31 cellular contexts compared by ENCODE assay signal in the genomic region with DNA sequence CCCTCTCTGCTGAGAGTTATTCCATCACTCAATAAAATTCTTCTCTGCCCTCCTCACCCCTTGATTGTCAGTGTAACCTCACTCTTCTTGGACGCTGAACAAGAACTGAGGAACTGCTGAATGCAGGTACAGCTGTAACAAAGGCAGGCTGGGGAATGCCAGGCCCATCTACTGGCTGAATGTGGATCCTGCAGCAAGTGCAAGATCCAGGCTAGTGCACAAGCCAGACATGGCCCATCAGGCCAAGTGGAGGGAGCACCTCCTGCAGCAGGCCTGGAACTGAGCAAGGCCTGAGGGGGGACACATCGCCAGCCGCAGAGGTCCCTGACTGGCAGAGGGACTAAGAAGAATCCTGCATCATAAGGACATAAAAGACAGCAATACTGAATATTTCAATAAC.
A peak's percentile ranks its signal among the peaks of the same experiment; 100 is the strongest.
DNase-seq lines count a peak whose midpoint lies in the region; ATAC-seq and TF ChIP-seq lines count a peak whose summit lies in the region.
"Had no signal": no experiment of that assay in that cellular context is flagged by ENCODE, and none has a peak within 500 bp of the region (broad histone marks: within the 10 kb centered on the region; RNA-seq: fewer than 3 reads in every experiment).

No MANE protein-coding gene starts in this region.

- H3K9me2 ChIP-seq in GM23338 (ENCODE audit: insufficient read depth) = no peaks in the 10 kb centered on the region

- H4K8ac ChIP-seq in trophoblast cell (ENCODE audit: low read depth, low read length) = no peak overlapping the region

- H3K14ac ChIP-seq in trophoblast cell (ENCODE audit: low read length) = no peak overlapping the region

- CTCF ChIA-PET in mammary epithelial cell (lab: Charles Lee; ENCODE audit: low non-redundant PET) = no interaction called here

- no CpG with 5 or more reads among the region's 3 CpGs for WGBS in trophoblast cell (ENCODE audit: extremely low coverage, insufficient coverage, insufficient read length)
- 67% methylated on average over 3 of the region's 3 CpGs for WGBS in mammary epithelial cell (ENCODE audit: low coverage, missing lambda C conversion rate)

- no peaks in the 10 kb centered on the region for H3K4me1 Mint-ChIP-seq in GM23338
- H3K4me1 Mint-ChIP-seq in activated T-helper 1 cell treated with anti-CD3 and anti-CD28 coated beads, Interleukin-12 subunit alpha, Interleukin-12 subunit beta, Interleukin-2, Interleukin-4 antibody, amounts not matched to agents 30 ng/mL and 10 ng/mL and 1 ng/mL, durations not matched to agents 14 hours and 24 hours and 36 hours (ENCODE audit: low read depth) = no peaks in the 10 kb centered on the region
- H3K4me1 Mint-ChIP-seq: activated CD4-positive, alpha-beta T cell treated with anti-CD3 and anti-CD28 coated beads, Interleukin-2, amount 10 ng/mL, durations not matched to agents 7 days and 5 days; activated naive CD8-positive, alpha-beta T cell treated with anti-CD3 and anti-CD28 coated beads for 36 hours; stimulated activated naive CD8-positive, alpha-beta T cell treated with anti-CD3 and anti-CD28 coated beads, Interleukin-15, amount 100 ng/mL, for 72 hours had no signal

- H2BK120ac ChIP-seq in trophoblast cell (ENCODE audit: insufficient read depth, low read length, poor library complexity) = no peak overlapping the region

- peak; percentile 11 for DNase-seq in GM23338 (ENCODE audit: low spot score)
- peak; percentile 4 for DNase-seq in SK-MEL-5 (ENCODE audit: low read depth, low spot score)
- DNase-seq in iPS DF 19.7 (ENCODE audit: low read depth, low spot score) = peak; percentile 9
- no peak for DNase-seq in trophoblast cell
- no peak for DNase-seq in mammary epithelial cell
- no peak for DNase-seq in activated T-helper 1 cell treated with anti-CD3 and anti-CD28 coated beads, Interleukin-12 subunit alpha, Interleukin-12 subunit beta, Interleukin-2, Interleukin-4 antibody, amounts not matched to agents 30 ng/mL and 10 ng/mL and 1 ng/mL, durations not matched to agents 14 hours and 24 hours and 36 hours (ENCODE audit: low spot score)
- DNase-seq in KG1 (lab: John Stamatoyannopoulos, UW) = no peak
- DNase-seq: activated CD4-positive, alpha-beta T cell treated with anti-CD3 and anti-CD28 coated beads, Interleukin-2, amount 10 ng/mL, durations not matched to agents 7 days and 5 days; activated effector memory CD4-positive, alpha-beta T cell treated with anti-CD3 and anti-CD28 coated beads, Interleukin-2, amount 50 U/mL, for 16 hours; activated naive CD8-positive, alpha-beta T cell treated with anti-CD3 and anti-CD28 coated beads for 36 hours; activated T-cell treated with anti-CD3 and anti-CD28 coated beads, Interleukin-2, amount 50 U/mL, for 1 hour; anterior cingulate cortex; GM23248; Kasumi-1; left ventricle myocardium inferior; NCI-H1436; NCI-H2107; Peyer's patch; right cardiac atrium; SIG-M5; stimulated activated CD4-positive, alpha-beta T cell treated with anti-CD3 and anti-CD28 coated beads, Interleukin-1b, Interleukin-23, amount 100 ng/mL, for 48 hours; stimulated activated CD8-positive, alpha-beta memory T cell treated with anti-CD3 and anti-CD28 coated beads, Interleukin-4, amount 100 ng/mL, for 48 hours; stimulated activated naive CD8-positive, alpha-beta T cell treated with anti-CD3 and anti-CD28 coated beads, Interleukin-15, amount 100 ng/mL, for 72 hours; SW 1271; uterus had no signal

- no peak overlapping the region for H2AFZ ChIP-seq in GM23338
- H2AFZ ChIP-seq in trophoblast cell (ENCODE audit: insufficient read depth, low read length, poor library complexity) = no peak overlapping the region
- H2AFZ ChIP-seq in mammary epithelial cell (ENCODE audit: low read depth, low read length) = no peak overlapping the region
- H2AFZ ChIP-seq: GM23248, hepatocyte had no signal

- no peak overlapping the region for H2BK5ac ChIP-seq in trophoblast cell (ENCODE audit: low read depth, low read length, poor library complexity)

- no peak overlapping the region for H3K27ac ChIP-seq in GM23338 (ENCODE audit: low read depth)
- no peak overlapping the region for H3K27ac ChIP-seq in trophoblast cell (ENCODE audit: low read depth, low read length)
- H3K27ac ChIP-seq in mammary epithelial cell (ENCODE audit: insufficient read depth, low read depth, low read length) = no peak overlapping the region
- H3K27ac ChIP-seq: BLaER1, breast epithelium, gastroesophageal sphincter, GM23248, hepatocyte, left ventricle myocardium inferior, neutrophil, Peyer's patch, thoracic aorta, uterus had no signal

- intact Hi-C loops in mammary epithelial cell (cut with micrococcal nuclease) = no loop called here
- intact Hi-C loops in activated T-helper 1 cell treated with anti-CD3 and anti-CD28 coated beads, Interleukin-12 subunit alpha, Interleukin-12 subunit beta, Interleukin-2, Interleukin-4 antibody, amounts not matched to agents 30 ng/mL and 10 ng/mL and 1 ng/mL, durations not matched to agents 14 hours and 24 hours and 36 hours (cut with micrococcal nuclease) = no loop called here

- H3K4me3 Mint-ChIP-seq in GM23338 = no peak overlapping the region
- H3K4me3 Mint-ChIP-seq in activated T-helper 1 cell treated with anti-CD3 and anti-CD28 coated beads, Interleukin-12 subunit alpha, Interleukin-12 subunit beta, Interleukin-2, Interleukin-4 antibody, amounts not matched to agents 30 ng/mL and 10 ng/mL and 1 ng/mL, durations not matched to agents 14 hours and 24 hours and 36 hours = no peak overlapping the region
- H3K4me3 Mint-ChIP-seq: activated CD4-positive, alpha-beta T cell treated with anti-CD3 and anti-CD28 coated beads, Interleukin-2, amount 10 ng/mL, durations not matched to agents 7 days and 5 days; activated naive CD8-positive, alpha-beta T cell treated with anti-CD3 and anti-CD28 coated beads for 36 hours; stimulated activated naive CD8-positive, alpha-beta T cell treated with anti-CD3 and anti-CD28 coated beads, Interleukin-15, amount 100 ng/mL, for 72 hours had no signal

- H4K20me1 ChIP-seq in GM23338 (replicated peaks; ENCODE audit: insufficient read depth) (no peaks in the 10 kb centered on the region), mammary epithelial cell (ENCODE audit: insufficient read depth, low read length) (no peaks in the 10 kb centered on the region)
- H4K20me1 ChIP-seq: BLaER1 had no signal

- peak; percentile 65 for ATAC-seq in GM23338
- ATAC-seq: gastroesophageal sphincter; right cardiac atrium; stimulated activated naive CD8-positive, alpha-beta T cell treated with anti-CD3 and anti-CD28 coated beads, Interleukin-15, amount 100 ng/mL, for 72 hours had no signal

- H3K4me3 ChIP-seq in GM23338 = no peak overlapping the region
- H3K4me3 ChIP-seq in trophoblast cell (ENCODE audit: low read depth, low read length) = peak overlapping the region; percentile 37
- no peak overlapping the region for H3K4me3 ChIP-seq in mammary epithelial cell (replicated peaks in 1 of 3; ENCODE audit: insufficient read depth in 1 of 3, low read depth in 2 of 3, low read length in 3 of 3)
- H3K4me3 ChIP-seq: BLaER1, breast epithelium, gastroesophageal sphincter, GM23248, hepatocyte, left ventricle myocardium inferior, Peyer's patch, thoracic aorta, uterus had no signal

- in situ Hi-C loops in SK-MEL-5 (cut with HindIII; ENCODE audit: low pct_unique_long_range_greater_than_20kb, low sequenced_read_pairs) = no loop called here
- in situ Hi-C loops in mammary epithelial cell (cut with MboI; ENCODE audit: low sequenced_read_pairs in 2 of 2) = no loop called here

- H3K4me2 ChIP-seq in GM23338 (no peak overlapping the region), trophoblast cell (ENCODE audit: low read length) (no peak overlapping the region), mammary epithelial cell (ENCODE audit: insufficient read depth, low read depth, low read length) (no peak overlapping the region)
- H3K4me2 ChIP-seq: BLaER1, hepatocyte had no signal

- no peak overlapping the region for H2BK12ac ChIP-seq in trophoblast cell (ENCODE audit: low read length)

- no peak overlapping the region for H4K91ac ChIP-seq in trophoblast cell (ENCODE audit: low read depth, low read length)

- H4K12ac ChIP-seq in trophoblast cell (ENCODE audit: low read depth, low read length) = no peak overlapping the region

- H3K9me3 ChIP-seq in trophoblast cell (ENCODE audit: insufficient read depth, low read depth, low read length) (no peaks in the 10 kb centered on the region), mammary epithelial cell (replicated peaks; ENCODE audit: insufficient read depth, low read length) (no peaks in the 10 kb centered on the region)
- H3K9me3 ChIP-seq: BLaER1, breast epithelium, gastroesophageal sphincter, left ventricle myocardium inferior, neutrophil, Peyer's patch, thoracic aorta, uterus had no signal

- no peaks in the 10 kb centered on the region for H3K79me1 ChIP-seq in trophoblast cell (ENCODE audit: low read length)

- no peaks in the 10 kb centered on the region for H3K27me3 Mint-ChIP-seq in GM23338 (ENCODE audit: insufficient read depth, low read depth, poor library complexity)
- H3K27me3 Mint-ChIP-seq in activated T-helper 1 cell treated with anti-CD3 and anti-CD28 coated beads, Interleukin-12 subunit alpha, Interleukin-12 subunit beta, Interleukin-2, Interleukin-4 antibody, amounts not matched to agents 30 ng/mL and 10 ng/mL and 1 ng/mL, durations not matched to agents 14 hours and 24 hours and 36 hours (ENCODE audit: insufficient read depth) = no peaks in the 10 kb centered on the region
- H3K27me3 Mint-ChIP-seq: activated CD4-positive, alpha-beta T cell treated with anti-CD3 and anti-CD28 coated beads, Interleukin-2, amount 10 ng/mL, durations not matched to agents 7 days and 5 days; activated naive CD8-positive, alpha-beta T cell treated with anti-CD3 and anti-CD28 coated beads for 36 hours; stimulated activated naive CD8-positive, alpha-beta T cell treated with anti-CD3 and anti-CD28 coated beads, Interleukin-15, amount 100 ng/mL, for 72 hours had no signal

- H3K4me1 ChIP-seq in GM23338 (ENCODE audit: insufficient read depth) (no peaks in the 10 kb centered on the region), trophoblast cell (ENCODE audit: control insufficient read depth in 1 of 2, insufficient read depth in 2 of 2, low read length in 2 of 2) (no peaks in the 10 kb centered on the region), mammary epithelial cell (ENCODE audit: insufficient read depth, low read length) (no peaks in the 10 kb centered on the region)
- H3K4me1 ChIP-seq: BLaER1, breast epithelium, gastroesophageal sphincter, left ventricle myocardium inferior, Peyer's patch, uterus had no signal

- H3K4ac ChIP-seq in trophoblast cell (ENCODE audit: low read depth, low read length) = no peak overlapping the region

- no peaks in the 10 kb centered on the region for H3K36me3 ChIP-seq in GM23338 (ENCODE audit: insufficient read depth)
- H3K36me3 ChIP-seq in trophoblast cell (ENCODE audit: control insufficient read depth in 1 of 2, insufficient read depth in 2 of 2, low read length in 2 of 2) = no peaks in the 10 kb centered on the region
- H3K36me3 ChIP-seq in mammary epithelial cell (ENCODE audit: insufficient read depth, low read length) = no peaks in the 10 kb centered on the region
- H3K36me3 ChIP-seq: BLaER1, breast epithelium, gastroesophageal sphincter, left ventricle myocardium inferior, neutrophil, Peyer's patch, thoracic aorta, uterus had no signal

- BruUV-seq in mammary epithelial cell (replicated peaks; lab: Mats Ljungman, UMichigan) = no TSS peak

- no peaks in the 10 kb centered on the region; the same call in 2 of the 3 replicates for H3K36me3 Mint-ChIP-seq in GM23338 (ENCODE audit: low read depth)
- H3K36me3 Mint-ChIP-seq in activated T-helper 1 cell treated with anti-CD3 and anti-CD28 coated beads, Interleukin-12 subunit alpha, Interleukin-12 subunit beta, Interleukin-2, Interleukin-4 antibody, amounts not matched to agents 30 ng/mL and 10 ng/mL and 1 ng/mL, durations not matched to agents 14 hours and 24 hours and 36 hours (ENCODE audit: low read depth) = no peaks in the 10 kb centered on the region
- H3K36me3 Mint-ChIP-seq: activated naive CD8-positive, alpha-beta T cell treated with anti-CD3 and anti-CD28 coated beads for 36 hours had no signal

- no peak overlapping the region for H3K18ac ChIP-seq in trophoblast cell (ENCODE audit: low read length)

- H3K23ac ChIP-seq in trophoblast cell (ENCODE audit: low read length) = no peak overlapping the region

- dilution Hi-C loops in mammary epithelial cell (cut with HindIII; ENCODE audit: low sequenced_read_pairs) = no loop called here

- no peaks in the 10 kb centered on the region for H3F3A ChIP-seq in GM23338 (replicated peaks; ENCODE audit: low read depth)

- H3K27me3 ChIP-seq in GM23338 (ENCODE audit: insufficient read depth) = no peaks in the 10 kb centered on the region
- H3K27me3 ChIP-seq in trophoblast cell (ENCODE audit: insufficient read depth, low read length) = no peaks in the 10 kb centered on the region
- H3K27me3 ChIP-seq in mammary epithelial cell (ENCODE audit: insufficient read depth, low read length) = peaks cover 3% of the 10 kb centered on the region
- H3K27me3 ChIP-seq: BLaER1, breast epithelium, gastroesophageal sphincter, hepatocyte, neutrophil, Peyer's patch, uterus had no signal

- no peaks in the 10 kb centered on the region for H3K79me2 ChIP-seq in GM23338 (replicated peaks; ENCODE audit: insufficient read depth)
- no peaks in the 10 kb centered on the region for H3K79me2 ChIP-seq in trophoblast cell (ENCODE audit: control insufficient read depth, insufficient read depth, low read length, poor library complexity)
- no peaks in the 10 kb centered on the region for H3K79me2 ChIP-seq in mammary epithelial cell (ENCODE audit: insufficient read depth, low read length)
- H3K79me2 ChIP-seq: hepatocyte had no signal

- H3K27ac Mint-ChIP-seq in GM23338 = no peak overlapping the region
- no peak overlapping the region for H3K27ac Mint-ChIP-seq in activated T-helper 1 cell treated with anti-CD3 and anti-CD28 coated beads, Interleukin-12 subunit alpha, Interleukin-12 subunit beta, Interleukin-2, Interleukin-4 antibody, amounts not matched to agents 30 ng/mL and 10 ng/mL and 1 ng/mL, durations not matched to agents 14 hours and 24 hours and 36 hours
- H3K27ac Mint-ChIP-seq: activated CD4-positive, alpha-beta T cell treated with anti-CD3 and anti-CD28 coated beads, Interleukin-2, amount 10 ng/mL, durations not matched to agents 7 days and 5 days; activated naive CD8-positive, alpha-beta T cell treated with anti-CD3 and anti-CD28 coated beads for 36 hours; stimulated activated naive CD8-positive, alpha-beta T cell treated with anti-CD3 and anti-CD28 coated beads, Interleukin-15, amount 100 ng/mL, for 72 hours had no signal

- no peak overlapping the region for H3K9ac ChIP-seq in trophoblast cell (ENCODE audit: low read length)
- H3K9ac ChIP-seq in mammary epithelial cell (ENCODE audit: insufficient read depth, low read length) = no peak overlapping the region
- H3K9ac ChIP-seq: BLaER1, GM23248 had no signal

- H2AK5ac ChIP-seq in trophoblast cell (ENCODE audit: low read length) = no peak overlapping the region

- TF ChIP-seq CTCF in GM23338 (conservative IDR thresholded peaks at IDR 0.05; ENCODE audit: low read depth in 2 of 2) (0 out of 4 replicates have a peak, but pooled peaks of 1 of the 2 experiments have one; percentile 23), mammary epithelial cell (conservative IDR thresholded peaks at IDR 0.05 in 1 of 2, IDR thresholded peaks at IDR 0.05 in 1 of 2; ENCODE audit: extremely low read depth in 1 of 2, insufficient read depth in 1 of 2, low read depth in 1 of 2, low read length in 2 of 2) (peak in 1 of 2 donors; percentile 41)

- peaks cover 3% of the 10 kb centered on the region; the same call in 1 of the 3 replicates for H3K9me3 Mint-ChIP-seq in GM23338
- no peaks in the 10 kb centered on the region for H3K9me3 Mint-ChIP-seq in activated T-helper 1 cell treated with anti-CD3 and anti-CD28 coated beads, Interleukin-12 subunit alpha, Interleukin-12 subunit beta, Interleukin-2, Interleukin-4 antibody, amounts not matched to agents 30 ng/mL and 10 ng/mL and 1 ng/mL, durations not matched to agents 14 hours and 24 hours and 36 hours

Comparison
In these comparisons a context has a peak if more than half of its experiments do, and no peak if none do; other contexts are left out.
1. DNase-seq: peak in GM23338 (single experiment), SK-MEL-5 (single experiment) and iPS DF 19.7 (single experiment); none in trophoblast cell (0 of 2), mammary epithelial cell (single experiment), activated T-helper 1 cell treated with anti-CD3 and anti-CD28 coated beads, Interleukin-12 subunit alpha, Interleukin-12 subunit beta, Interleukin-2, Interleukin-4 antibody, amounts not matched to agents 30 ng/mL and 10 ng/mL and 1 ng/mL, durations not matched to agents 14 hours and 24 hours and 36 hours (single experiment) and KG1 (single experiment).